8 cellular contexts compared by ENCODE assay signal in genomic region chr3:129399145-129399894, GRCh38. TPM values are rescaled to one million over a fixed set of nuclear protein-coding genes. Genes with fewer than 3 reads are reported as not detected.
DNase-seq lines count a peak whose midpoint lies in the region; ATAC-seq and TF ChIP-seq lines count a peak whose summit lies in the region.

No MANE protein-coding gene starts in this region.

- intact Hi-C loops in OCI-LY7 (cut with micrococcal nuclease; ENCODE audit: unreplicated experiment), result loop anchor here (1.0 to 5.0 kb wide), 2 partner anchors 41 to 122 kb away; partner anchors contain the start of genes HMCES and IFT122

- H3K27me3 ChIP-seq in mucosa of rectum (ENCODE audit: control insufficient read depth in 2 of 2, insufficient read depth in 2 of 2, low read length in 2 of 2), result no peaks in the 10 kb centered on the region

- POLR2A ChIA-PET in OCI-LY7 (lab: Charles Lee), result interaction anchor here (0.7 to 2.5 kb wide), 9 partner anchors 9 to 59 kb away, joined by 3 to 13 read pairs (median 6); partner anchors contain the start of genes IFT122 and MBD4

- peak overlapping the region; percentile 95 for H2AFZ ChIP-seq in OCI-LY7 (ENCODE audit: low read length)

- no peaks in the 10 kb centered on the region for H3K9me2 ChIP-seq in OCI-LY7 (ENCODE audit: insufficient read depth, low read length)

- H3K4me3 ChIP-seq in OCI-LY7 (ENCODE audit: low read depth, low read length, poor library complexity, severe bottlenecking) (peak overlapping the region; percentile 87), mucosa of rectum (ENCODE audit: low read length in 2 of 2) (peak overlapping the region; percentile 89 to 92)

- TF ChIP-seq CTCF in OCI-LY7 (conservative IDR thresholded peaks at IDR 0.05; ENCODE audit: low read length), result peak; percentile 89

- DNase-seq in DMS153 treated with DMSO at 0.1 percent for 48 hours (lab: John Stamatoyannopoulos, UW; ENCODE audit: unreplicated experiment) (peak; percentile 93), HuH-7.5 (ENCODE audit: low spot score) (peak; percentile 88), OCI-LY7 (ENCODE audit: low spot score) (peak; percentile 96), activated T-cell treated with anti-CD3 and anti-CD28 coated beads for 4 hours (peak; percentile 70), erythroblast (lab: John Stamatoyannopoulos, UW) (peak; percentile 94 to 95)
- peak; percentile 41 to 43 for DNase-seq in stimulated activated CD8-positive, alpha-beta memory T cell treated with anti-CD3 and anti-CD28 coated beads, Interleukin-4, amount 100 ng/mL, for 4 hours (ENCODE audit: low read depth in 2 of 2, low spot score in 1 of 2)

- H3K9me3 ChIP-seq in OCI-LY7 (ENCODE audit: low read length) (no peaks in the 10 kb centered on the region), mucosa of rectum (ENCODE audit: control insufficient read depth in 2 of 2, low read length in 2 of 2) (no peaks in the 10 kb centered on the region)

- H3K27ac ChIP-seq in OCI-LY7 (ENCODE audit: low read depth, low read length, poor library complexity, severe bottlenecking) (peak overlapping the region; percentile 59), mucosa of rectum (ENCODE audit: low read depth in 2 of 2, low read length in 2 of 2) (peak overlapping the region; percentile 74 to 83)

- CTCF ChIA-PET in OCI-LY7 (lab: Charles Lee; ENCODE audit: unreplicated experiment), result interaction anchor here (1.3 to 1.4 kb wide), 2 partner anchors 10 to 15 kb away, joined by 3 to 6 read pairs; no protein-coding TSS in a partner anchor

- peaks cover 43% of the 10 kb centered on the region for H3K79me2 ChIP-seq in OCI-LY7 (ENCODE audit: insufficient read depth, low read depth, low read length)

- no TSS peak for BruUV-seq in OCI-LY7 (replicated peaks; lab: Mats Ljungman, UMichigan)

- peak overlapping the region; percentile 86 for H3K4me2 ChIP-seq in OCI-LY7 (ENCODE audit: low read length)

- peak; percentile 68 for ATAC-seq in GM21526 (IDR thresholded peaks at IDR 0.05; ENCODE audit: low FRiP score, unreplicated experiment)

- H3K36me3 ChIP-seq in OCI-LY7 (ENCODE audit: insufficient read depth, low read length) (peaks cover 27% of the 10 kb centered on the region), mucosa of rectum (ENCODE audit: control insufficient read depth in 2 of 2, insufficient read depth in 2 of 2, low read length in 2 of 2) (peaks cover 0 to 8% of the 10 kb centered on the region in 2 donors)

- H3K9ac ChIP-seq in mucosa of rectum (ENCODE audit: low read depth in 1 of 2, low read length in 2 of 2), result peak overlapping the region; percentile 80 to 81

- peaks cover 11% of the 10 kb centered on the region; the same call in 1 of the 2 replicates for H4K20me1 ChIP-seq in OCI-LY7 (ENCODE audit: insufficient read depth, low read length)

- H3K4me1 ChIP-seq in OCI-LY7 (ENCODE audit: insufficient read depth, low read length, poor library complexity, severe bottlenecking), result peaks cover 22% of the 10 kb centered on the region
- H3K4me1 ChIP-seq in mucosa of rectum (ENCODE audit: control insufficient read depth in 2 of 2, insufficient read depth in 2 of 2, low read length in 2 of 2), result peaks cover 8 to 11% of the 10 kb centered on the region in 2 donors

- TF ChIP-seq POLR2A in erythroblast (IDR thresholded peaks at IDR 0.05; ENCODE audit: low read length), result no peak

RNA-seq across cellular contexts. Expression of gene EFCAB12, which starts 29.1 kb away (rescaled TPM):
- total RNA-seq in OCI-LY7 (2014; rRNA removed; shearing (Covaris generic)), result 0.36 and 1.1 TPM in 2 replicates
- 2.5 and 2.6 TPM in 2 replicates for total RNA-seq in OCI-LY7 (2022)

RNA-seq across cellular contexts. Expression of gene MBD4, which starts 40.4 kb away (rescaled TPM):
- 42.4 and 46.3 TPM in 2 replicates for total RNA-seq in OCI-LY7 (2014; rRNA removed; shearing (Covaris generic))
- 74.6 and 86.1 TPM in 2 replicates for total RNA-seq in OCI-LY7 (2022)

RNA-seq across cellular contexts. Expression of gene IFT122, which starts 40.7 kb away (rescaled TPM):
- total RNA-seq in OCI-LY7 (2014; rRNA removed; shearing (Covaris generic)), result 21.6 and 25.8 TPM in 2 replicates
- total RNA-seq in OCI-LY7 (2022), result 37.0 and 48.1 TPM in 2 replicates

Comparison
In these comparisons a context has a peak if more than half of its experiments do, and no peak if none do; other contexts are left out.
1. Peak in every context shown above with its lines: DNase-seq, ATAC-seq, H3K4me3 ChIP-seq and H3K27ac ChIP-seq.
2. DNase-seq: peak in every context shown above with its lines; median percentile 96 in OCI-LY7; 94 in erythroblast; 93 in DMS153 treated with DMSO at 0.1 percent for 48 hours; 88 in HuH-7.5; 70 in activated T-cell treated with anti-CD3 and anti-CD28 coated beads for 4 hours; 42 in stimulated activated CD8-positive, alpha-beta memory T cell treated with anti-CD3 and anti-CD28 coated beads, Interleukin-4, amount 100 ng/mL, for 4 hours.